ENCODE assay signal across 15 cellular contexts in genomic region chr9:98726735-98727134, GRCh38. TPM values are rescaled to one million over a fixed set of nuclear protein-coding genes. Genes with fewer than 3 reads are reported as not detected.
A peak's percentile ranks its signal among the peaks of the same experiment; 100 is the strongest.
DNase-seq lines count a peak whose midpoint lies in the region; ATAC-seq and TF ChIP-seq lines count a peak whose summit lies in the region.
"Had no signal": no experiment of that assay in that cellular context is flagged by ENCODE, and none has a peak within 500 bp of the region (broad histone marks: within the 10 kb centered on the region; RNA-seq: fewer than 3 reads in every experiment).

No MANE protein-coding gene starts in this region.

- H3K9me3 ChIP-seq in IMR-90 (ENCODE audit: control insufficient read depth, insufficient read depth, low read length), result peaks cover 4% of the 10 kb centered on the region; the same call in 1 of the 2 replicates
- peaks cover 18% of the 10 kb centered on the region for H3K9me3 ChIP-seq in adipocyte (ENCODE audit: control insufficient read depth, low read length)
- H3K9me3 ChIP-seq: neutrophil, thoracic aorta had no signal

- H2BK5ac ChIP-seq in IMR-90 (ENCODE audit: low read depth, low read length, poor library complexity, severe bottlenecking), result no peak overlapping the region

- no peak overlapping the region for H3K56ac ChIP-seq in IMR-90 (ENCODE audit: extremely low read depth, insufficient read depth, low read length)

- no peak overlapping the region for H2AK9ac ChIP-seq in IMR-90 (replicated peaks; ENCODE audit: low read depth, low read length, poor library complexity)

- in situ Hi-C loops in IMR-90 (cut with MboI; ENCODE audit: low sequenced_read_pairs), result no loop called here

- H3K36me3 ChIP-seq in IMR-90 (ENCODE audit: control insufficient read depth, insufficient read depth, low read length) (no peaks in the 10 kb centered on the region), adipocyte (ENCODE audit: control insufficient read depth, insufficient read depth, low read length, severe bottlenecking) (no peaks in the 10 kb centered on the region)
- H3K36me3 ChIP-seq: cardiac muscle cell, neutrophil, thoracic aorta had no signal

- no peak overlapping the region for H2AK5ac ChIP-seq in IMR-90 (ENCODE audit: low read depth, low read length)

- DNase-seq in AG20443 (ENCODE audit: low spot score) (peak; percentile 66), IMR-90 (peak; percentile 90), adipocyte (ENCODE audit: low read depth) (peak; percentile 7), left lobe of liver (ENCODE audit: low spot score) (no peak), NCI-H226 (no peak)
- DNase-seq: activated T-cell treated with anti-CD3 and anti-CD28 coated beads for 4 hours; NCI-H345; stimulated activated CD4-positive, alpha-beta T cell treated with anti-CD3 and anti-CD28 coated beads, Interleukin-4, amount 100 ng/mL, for 1 hour; T-helper 1 cell had no signal

- H2BK120ac ChIP-seq in IMR-90 (ENCODE audit: low read depth, low read length), result 0 out of 2 replicates have a peak overlapping the region, but pooled peaks have one; percentile 29

- H3K4me3 ChIP-seq in IMR-90 (ENCODE audit: insufficient read depth, low read depth, low read length) (no peak overlapping the region), adipocyte (ENCODE audit: low read length) (no peak overlapping the region)
- H3K4me3 ChIP-seq: cardiac muscle cell, thoracic aorta had no signal

- no peak overlapping the region for H3K27ac ChIP-seq in IMR-90 (ENCODE audit: insufficient read depth, low read length)
- H3K27ac ChIP-seq: cardiac muscle cell, neutrophil, thoracic aorta had no signal

- no peak for TF ChIP-seq POLR2A in IMR-90 (IDR thresholded peaks at IDR 0.05; ENCODE audit: low read depth, low read length)

- no CpG with 5 or more reads among the region's 5 CpGs for WGBS in IMR-90 (ENCODE audit: extremely low coverage in 2 of 2, insufficient read length in 1 of 2), 2 experiments

- intact Hi-C loops in IMR-90 (cut with micrococcal nuclease), result no loop called here

- H4K91ac ChIP-seq in IMR-90 (ENCODE audit: insufficient read depth, low read depth, low read length), result no peak overlapping the region

- TF ChIP-seq RAD21 in IMR-90 (IDR thresholded peaks at IDR 0.05; ENCODE audit: low read length), result no peak

- no peak overlapping the region for H4K5ac ChIP-seq in IMR-90 (ENCODE audit: low read depth, low read length)

- H3K4me1 ChIP-seq in IMR-90 (ENCODE audit: control insufficient read depth, insufficient read depth, low read length) (peaks cover 7% of the 10 kb centered on the region; the same call in 1 of the 2 replicates), adipocyte (ENCODE audit: control insufficient read depth, insufficient read depth, low read length) (peaks cover 7% of the 10 kb centered on the region)

- H3K14ac ChIP-seq in IMR-90 (replicated peaks; ENCODE audit: low read depth, low read length), result no peak overlapping the region

- no peak overlapping the region for H3K4ac ChIP-seq in IMR-90 (ENCODE audit: low read depth, low read length)

- H3K4me2 ChIP-seq in IMR-90 (ENCODE audit: low read depth, low read length), result peak overlapping the region; percentile 39

- CTCF ChIA-PET in IMR-90 (lab: Yijun Ruan, JAX), result no interaction called here

- POLR2A ChIA-PET in IMR-90 (lab: Charles Lee; ENCODE audit: unreplicated experiment), result no interaction called here

- H3K9ac ChIP-seq in IMR-90 (ENCODE audit: low read depth, low read length) (no peak overlapping the region; the same call in 1 of the 2 replicates), adipocyte (ENCODE audit: low read length) (no peak overlapping the region)

- no peak overlapping the region for H3K18ac ChIP-seq in IMR-90 (ENCODE audit: low read depth, low read length)

- no peak overlapping the region for H4K8ac ChIP-seq in IMR-90 (ENCODE audit: low read depth in 2 of 2, low read length in 2 of 2)

- dilution Hi-C loops in IMR-90 (cut with HindIII; ENCODE audit: low sequenced_read_pairs, unreplicated experiment), result no loop called here

- no peak overlapping the region for H2BK20ac ChIP-seq in IMR-90 (ENCODE audit: low read depth, low read length)

- no TSS peak for BruUV-seq in IMR-90 (replicated peaks; lab: Mats Ljungman, UMichigan)

- H3K27me3 ChIP-seq in IMR-90 (ENCODE audit: control insufficient read depth, insufficient read depth, low read length) (peaks cover 9% of the 10 kb centered on the region), adipocyte (replicated peaks; ENCODE audit: control insufficient read depth, insufficient read depth, low read length) (peaks cover 57% of the 10 kb centered on the region)

- ATAC-seq in IMR-90 (ENCODE audit: low read depth) (peak; percentile 73), left lobe of liver (peak; percentile 18), HG03439 (IDR thresholded peaks at IDR 0.05; ENCODE audit: unreplicated experiment) (no peak), GM21423 (IDR thresholded peaks at IDR 0.05; ENCODE audit: unreplicated experiment) (no peak), HG02588 (IDR thresholded peaks at IDR 0.05; ENCODE audit: unreplicated experiment) (no peak)

- peak overlapping the region; percentile 24 for H2AFZ ChIP-seq in IMR-90 (replicated peaks; ENCODE audit: low read length, poor library complexity)

- no peaks in the 10 kb centered on the region; the same call in none of the 2 replicates for H4K20me1 ChIP-seq in IMR-90 (ENCODE audit: insufficient read depth, low read length)

- no peaks in the 10 kb centered on the region for H3K79me1 ChIP-seq in IMR-90 (ENCODE audit: low read depth in 1 of 2, low read length in 2 of 2)

- peaks cover 6% of the 10 kb centered on the region; the same call in 1 of the 2 replicates for H3K9me1 ChIP-seq in IMR-90 (ENCODE audit: insufficient read depth, low read length)

- no peak overlapping the region for H3K23ac ChIP-seq in IMR-90 (ENCODE audit: low read depth, low read length)

- TF ChIP-seq CTCF in IMR-90 (conservative IDR thresholded peaks at IDR 0.05; ENCODE audit: low read depth, low read length), result no peak

- no peak overlapping the region for H2BK15ac ChIP-seq in IMR-90 (ENCODE audit: low read depth, low read length)

TF ChIP-seq in IMR-90, 13 proteins besides CTCF, POLR2A, EP300 and RAD21:
- TF ChIP-seq RFX5 (IDR thresholded peaks at IDR 0.05; ENCODE audit: low read depth, low read length) (no peak), MAZ (IDR thresholded peaks at IDR 0.05; ENCODE audit: borderline replicate concordance, low read depth, low read length) (no peak), RCOR1 (IDR thresholded peaks at IDR 0.05; ENCODE audit: insufficient replicate concordance, low read length) (no peak), SMC3 (IDR thresholded peaks at IDR 0.05; ENCODE audit: low read depth, low read length) (no peak), USF2 (IDR thresholded peaks at IDR 0.05; ENCODE audit: low read depth, low read length) (no peak), MAFK (IDR thresholded peaks at IDR 0.05; ENCODE audit: low read depth, low read length) (no peak), MXI1 (IDR thresholded peaks at IDR 0.05; ENCODE audit: borderline replicate concordance, low read depth, low read length) (no peak), FOS (IDR thresholded peaks at IDR 0.05; ENCODE audit: low read depth, low read length) (no peak), ELK1 (IDR thresholded peaks at IDR 0.05; ENCODE audit: borderline replicate concordance, low read depth, low read length) (no peak), NFE2L2 (IDR thresholded peaks at IDR 0.05; ENCODE audit: low read depth, low read length) (no peak), BHLHE40 (IDR thresholded peaks at IDR 0.05; ENCODE audit: low read depth, low read length) (no peak), CEBPB (IDR thresholded peaks at IDR 0.05; ENCODE audit: low read depth, low read length) (no peak), CHD1 (IDR thresholded peaks at IDR 0.05; ENCODE audit: low read depth, low read length) (no peak)

RNA-seq across cellular contexts. Expression of gene GABBR2, which starts 18.0 kb away (rescaled TPM):
- total RNA-seq in IMR-90 (2012; rRNA removed), result 19.4 and 20.3 TPM in 2 replicates
- polyA plus RNA-seq in IMR-90 (2012; rRNA removed), result 14.2 and 15.4 TPM in 2 replicates
- 9.2 and 11.7 TPM in 2 replicates for polyA plus RNA-seq in IMR-90 (2012; cell fraction: cytosol; rRNA removed)
- 5.3 and 6.3 TPM in 2 replicates for polyA plus RNA-seq in IMR-90 (2012; cell fraction: nucleus; rRNA removed; ENCODE audit: low replicate concordance)
- total RNA-seq in left lobe of liver, result not detected
- total RNA-seq: thoracic aorta had no signal
- polyA plus RNA-seq: cardiac muscle cell had no signal

Comparison
In these comparisons a context has a peak if more than half of its experiments do, and no peak if none do; other contexts are left out.
1. DNase-seq: peak in AG20443 (single experiment), IMR-90 (single experiment) and adipocyte (single experiment); none in left lobe of liver (single experiment) and NCI-H226 (single experiment).
2. ATAC-seq: peak in IMR-90 (single experiment) and left lobe of liver (single experiment); none in HG03439 (single experiment), GM21423 (single experiment) and HG02588 (single experiment).
3. RNA of gene GABBR2, which starts 18.0 kb away (total RNA-seq): 19.4 to 20.3 TPM in IMR-90; not detected in left lobe of liver (single experiment); every median in the first group is over 10 times any median in the second.